2 cellular contexts compared by ENCODE assay signal in the genomic region with DNA sequence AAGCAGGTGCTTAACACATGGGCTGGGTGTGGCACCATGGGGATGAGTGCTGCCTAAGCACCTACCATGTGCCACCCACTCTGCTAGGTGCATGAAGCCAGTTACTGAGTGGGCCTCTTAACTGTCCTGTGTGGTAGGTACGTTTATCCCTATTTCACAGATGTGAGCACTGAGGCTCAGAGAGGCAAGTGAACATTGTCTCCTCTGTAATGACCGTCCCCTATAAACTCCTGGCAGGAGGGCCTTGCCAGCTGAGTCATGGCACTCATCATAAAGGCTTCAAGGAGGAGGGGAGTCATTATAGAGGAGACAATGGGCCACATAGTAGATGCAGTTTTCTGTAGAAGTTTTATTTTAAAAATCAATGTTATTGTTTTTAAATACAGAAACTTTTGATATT.
A peak's percentile ranks its signal among the peaks of the same experiment; 100 is the strongest.
TF ChIP-seq lines count a peak whose summit lies in the region.

No MANE protein-coding gene starts in this region.

TF ChIP-seq in GM23338, 12 proteins besides CTCF, POLR2A, EP300 and RAD21:
- no peak for TF ChIP-seq ZNF114 (CRISPR knock-in tag; IDR thresholded peaks at IDR 0.05)
- TF ChIP-seq, protein P1, sequence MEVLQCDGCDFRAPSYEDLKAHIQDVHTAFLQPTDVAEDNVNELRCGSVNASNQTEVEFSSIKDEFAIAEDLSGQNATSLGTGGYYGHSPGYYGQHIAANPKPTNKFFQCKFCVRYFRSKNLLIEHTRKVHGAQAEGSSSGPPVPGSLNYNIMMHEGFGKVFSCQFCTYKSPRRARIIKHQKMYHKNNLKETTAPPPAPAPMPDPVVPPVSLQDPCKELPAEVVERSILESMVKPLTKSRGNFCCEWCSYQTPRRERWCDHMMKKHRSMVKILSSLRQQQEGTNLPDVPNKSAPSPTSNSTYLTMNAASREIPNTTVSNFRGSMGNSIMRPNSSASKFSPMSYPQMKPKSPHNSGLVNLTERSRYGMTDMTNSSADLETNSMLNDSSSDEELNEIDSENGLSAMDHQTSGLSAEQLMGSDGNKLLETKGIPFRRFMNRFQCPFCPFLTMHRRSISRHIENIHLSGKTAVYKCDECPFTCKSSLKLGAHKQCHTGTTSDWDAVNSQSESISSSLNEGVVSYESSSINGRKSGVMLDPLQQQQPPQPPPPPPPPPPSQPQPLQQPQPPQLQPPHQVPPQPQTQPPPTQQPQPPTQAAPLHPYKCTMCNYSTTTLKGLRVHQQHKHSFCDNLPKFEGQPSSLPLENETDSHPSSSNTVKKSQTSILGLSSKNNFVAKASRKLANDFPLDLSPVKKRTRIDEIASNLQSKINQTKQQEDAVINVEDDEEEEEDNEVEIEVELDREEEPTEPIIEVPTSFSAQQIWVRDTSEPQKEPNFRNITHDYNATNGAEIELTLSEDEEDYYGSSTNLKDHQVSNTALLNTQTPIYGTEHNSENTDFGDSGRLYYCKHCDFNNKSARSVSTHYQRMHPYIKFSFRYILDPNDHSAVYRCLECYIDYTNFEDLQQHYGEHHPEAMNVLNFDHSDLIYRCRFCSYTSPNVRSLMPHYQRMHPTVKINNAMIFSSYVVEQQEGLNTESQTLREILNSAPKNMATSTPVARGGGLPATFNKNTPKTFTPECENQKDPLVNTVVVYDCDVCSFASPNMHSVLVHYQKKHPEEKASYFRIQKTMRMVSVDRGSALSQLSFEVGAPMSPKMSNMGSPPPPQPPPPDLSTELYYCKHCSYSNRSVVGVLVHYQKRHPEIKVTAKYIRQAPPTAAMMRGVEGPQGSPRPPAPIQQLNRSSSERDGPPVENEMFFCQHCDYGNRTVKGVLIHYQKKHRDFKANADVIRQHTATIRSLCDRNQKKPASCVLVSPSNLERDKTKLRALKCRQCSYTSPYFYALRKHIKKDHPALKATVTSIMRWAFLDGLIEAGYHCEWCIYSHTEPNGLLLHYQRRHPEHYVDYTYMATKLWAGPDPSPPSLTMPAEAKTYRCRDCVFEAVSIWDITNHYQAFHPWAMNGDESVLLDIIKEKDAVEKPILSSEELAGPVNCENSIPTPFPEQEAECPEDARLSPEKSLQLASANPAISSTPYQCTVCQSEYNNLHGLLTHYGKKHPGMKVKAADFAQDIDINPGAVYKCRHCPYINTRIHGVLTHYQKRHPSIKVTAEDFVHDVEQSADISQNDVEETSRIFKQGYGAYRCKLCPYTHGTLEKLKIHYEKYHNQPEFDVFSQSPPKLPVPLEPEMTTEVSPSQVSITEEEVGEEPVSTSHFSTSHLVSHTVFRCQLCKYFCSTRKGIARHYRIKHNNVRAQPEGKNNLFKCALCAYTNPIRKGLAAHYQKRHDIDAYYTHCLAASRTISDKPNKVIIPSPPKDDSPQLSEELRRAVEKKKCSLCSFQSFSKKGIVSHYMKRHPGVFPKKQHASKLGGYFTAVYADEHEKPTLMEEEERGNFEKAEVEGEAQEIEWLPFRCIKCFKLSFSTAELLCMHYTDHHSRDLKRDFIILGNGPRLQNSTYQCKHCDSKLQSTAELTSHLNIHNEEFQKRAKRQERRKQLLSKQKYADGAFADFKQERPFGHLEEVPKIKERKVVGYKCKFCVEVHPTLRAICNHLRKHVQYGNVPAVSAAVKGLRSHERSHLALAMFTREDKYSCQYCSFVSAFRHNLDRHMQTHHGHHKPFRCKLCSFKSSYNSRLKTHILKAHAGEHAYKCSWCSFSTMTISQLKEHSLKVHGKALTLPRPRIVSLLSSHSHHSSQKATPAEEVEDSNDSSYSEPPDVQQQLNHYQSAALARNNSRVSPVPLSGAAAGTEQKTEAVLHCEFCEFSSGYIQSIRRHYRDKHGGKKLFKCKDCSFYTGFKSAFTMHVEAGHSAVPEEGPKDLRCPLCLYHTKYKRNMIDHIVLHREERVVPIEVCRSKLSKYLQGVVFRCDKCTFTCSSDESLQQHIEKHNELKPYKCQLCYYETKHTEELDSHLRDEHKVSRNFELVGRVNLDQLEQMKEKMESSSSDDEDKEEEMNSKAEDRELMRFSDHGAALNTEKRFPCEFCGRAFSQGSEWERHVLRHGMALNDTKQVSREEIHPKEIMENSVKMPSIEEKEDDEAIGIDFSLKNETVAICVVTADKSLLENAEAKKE (CRISPR knock-in tag; IDR thresholded peaks at IDR 0.05): no peak
- TF ChIP-seq ZNF331 (CRISPR knock-in tag; IDR thresholded peaks at IDR 0.05; ENCODE audit: low read depth): no peak
- TF ChIP-seq, protein P2, sequence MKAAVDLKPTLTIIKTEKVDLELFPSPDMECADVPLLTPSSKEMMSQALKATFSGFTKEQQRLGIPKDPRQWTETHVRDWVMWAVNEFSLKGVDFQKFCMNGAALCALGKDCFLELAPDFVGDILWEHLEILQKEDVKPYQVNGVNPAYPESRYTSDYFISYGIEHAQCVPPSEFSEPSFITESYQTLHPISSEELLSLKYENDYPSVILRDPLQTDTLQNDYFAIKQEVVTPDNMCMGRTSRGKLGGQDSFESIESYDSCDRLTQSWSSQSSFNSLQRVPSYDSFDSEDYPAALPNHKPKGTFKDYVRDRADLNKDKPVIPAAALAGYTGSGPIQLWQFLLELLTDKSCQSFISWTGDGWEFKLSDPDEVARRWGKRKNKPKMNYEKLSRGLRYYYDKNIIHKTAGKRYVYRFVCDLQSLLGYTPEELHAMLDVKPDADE (IDR thresholded peaks at IDR 0.05): no peak
TF ChIP-seq in GM23338: peak in this region for 0.

TF ChIP-seq in K562, 482 proteins besides CTCF, POLR2A, EP300 and RAD21:
- TF ChIP-seq RBM25 (IDR thresholded peaks at IDR 0.05; ENCODE audit: low read depth, low read length, severe bottlenecking) (peak; percentile 48), SMARCA5 (IDR thresholded peaks at IDR 0.05) (no peak), ADNP (tag; IDR thresholded peaks at IDR 0.05) (peak; percentile 36; the same call in 1 of the 2 replicates), ZNF253 (CRISPR knock-in tag; conservative IDR thresholded peaks at IDR 0.05) (no peak)
